8 cellular contexts compared by ENCODE assay signal in the genomic region with DNA sequence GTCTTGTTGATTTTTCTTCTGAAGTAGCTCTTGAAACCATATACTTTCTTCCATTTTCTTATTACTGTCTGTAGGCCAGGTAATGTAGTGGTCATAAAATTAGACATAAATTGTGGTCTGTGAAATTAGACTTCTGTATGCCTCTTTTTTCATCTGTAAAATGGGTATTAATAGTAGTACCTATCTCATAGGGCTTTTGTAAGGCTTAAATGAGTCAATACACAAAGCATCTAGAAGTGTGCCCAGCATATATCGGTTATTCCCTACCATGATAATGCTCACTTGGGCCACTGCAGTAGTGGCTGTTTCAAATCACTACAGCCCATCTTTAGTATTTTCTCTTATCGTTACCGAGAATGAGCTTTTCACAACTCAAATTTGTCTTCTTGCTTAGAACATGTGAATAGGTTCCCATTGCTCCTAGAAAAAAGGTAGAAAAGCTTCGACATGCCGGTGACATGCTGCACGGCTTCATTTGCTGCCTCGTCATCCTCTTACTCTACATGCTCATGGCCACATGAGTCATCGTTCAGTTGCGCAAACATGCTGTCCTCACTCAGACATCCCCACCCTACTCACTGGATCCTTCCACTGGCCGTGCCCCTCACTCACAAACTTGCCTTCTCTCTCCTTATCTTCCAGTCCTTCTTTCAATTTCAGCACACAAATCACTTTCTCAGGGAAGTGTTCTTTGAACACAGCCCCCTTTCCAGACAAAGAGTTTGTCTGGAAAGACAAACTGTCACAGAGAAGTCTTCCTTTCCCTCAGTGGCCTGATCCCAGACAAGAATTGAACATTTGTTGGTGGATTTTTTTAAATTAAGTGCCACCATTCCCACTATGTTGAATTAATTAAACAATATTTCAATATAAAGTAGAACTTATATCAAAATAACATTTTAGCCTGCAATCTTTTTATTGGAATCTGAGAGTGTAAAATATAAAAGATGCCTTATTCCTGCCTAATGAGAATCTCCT. TPM values are rescaled to one million over a fixed set of nuclear protein-coding genes. Genes with fewer than 3 reads are reported as not detected.
DNase-seq lines count a peak whose midpoint lies in the region; ATAC-seq and TF ChIP-seq lines count a peak whose summit lies in the region.

No MANE protein-coding gene starts in this region.

- TF ChIP-seq EP300 in tibial nerve (IDR thresholded peaks at IDR 0.05) = peak in 1 of 2 donors; percentile 30

- no peaks in the 10 kb centered on the region for H3K9me3 ChIP-seq in right cardiac atrium (ENCODE audit: control insufficient read depth, low read length)
- H3K9me3 ChIP-seq in tibial nerve = no peaks in the 10 kb centered on the region

- no peak for TF ChIP-seq CTCF in tibial nerve (IDR thresholded peaks at IDR 0.05)

- 79% methylated on average over 10 of the region's 10 CpGs for WGBS in right cardiac atrium
- whole genome bisulfite sequencing in tibial nerve, 2 donors = 76 to 82% methylated on average over 10 of the region's 10 CpGs

- H3K36me3 ChIP-seq in tibial nerve = no peaks in the 10 kb centered on the region

- H3K4me1 ChIP-seq in right cardiac atrium (ENCODE audit: control insufficient read depth, insufficient read depth, low read length) (no peaks in the 10 kb centered on the region), tibial nerve (peaks cover 0 to 4% (median 0%) of the 10 kb centered on the region in 4 donors)

- H3K4me3 ChIP-seq in right cardiac atrium (ENCODE audit: low read length) = no peak overlapping the region
- no peak overlapping the region for H3K4me3 ChIP-seq in tibial nerve

- H3K27me3 ChIP-seq in right cardiac atrium (ENCODE audit: control insufficient read depth, insufficient read depth) (no peaks in the 10 kb centered on the region), tibial nerve (no peaks in the 10 kb centered on the region)

- ATAC-seq in right cardiac atrium = peak; percentile 78 to 84
- no peak for ATAC-seq in HG03520 (IDR thresholded peaks at IDR 0.05; ENCODE audit: unreplicated experiment)

- intact Hi-C loops in right cardiac atrium (cut with DNase I) = loop anchor here (2.0 to 5.0 kb wide), 2 partner anchors 353 to 354 kb away; no protein-coding TSS in a partner anchor

- TF ChIP-seq POLR2A in tibial nerve (IDR thresholded peaks at IDR 0.05) = no peak

- H3K27ac ChIP-seq in right cardiac atrium (ENCODE audit: low read length) (no peak overlapping the region), tibial nerve (peak overlapping the region in 1 of 4 donors; percentile 10)

- peak; percentile 52 for DNase-seq in NK-92 treated with Interleukin-12 subunit alpha and Interleukin-12 subunit beta, amount 100 ng/mL, for 24 hours (lab: John Stamatoyannopoulos, UW)
- DNase-seq in NK-92 (lab: John Stamatoyannopoulos, UW; ENCODE audit: unreplicated experiment) (no peak), SW480 (ENCODE audit: low spot score) (peak; percentile 56), right cardiac atrium (peak; percentile 73 to 85 (median 81)), tibial nerve (ENCODE audit: low spot score in 2 of 2) (peak; percentile 47 to 71), T-helper 1 cell (no peak), NCI-H524 (lab: John Stamatoyannopoulos, UW) (no peak)

RNA-seq across cellular contexts. Expression of a gene that starts 32.2 kb away (rescaled TPM):
- total RNA-seq in right cardiac atrium (under 1 TPM in 2 of 4 donors, not detected in 2; 0.09 TPM), tibial nerve (under 1 TPM in 2 of 4 donors, not detected in 2; 0.22 to 0.42 TPM)
- polyA plus RNA-seq in right cardiac atrium = 0.05 TPM

RNA-seq across cellular contexts. Expression of a gene that starts 50.0 kb away (rescaled TPM):
- total RNA-seq in right cardiac atrium (10 to 100 TPM; 10.7 to 14.5 (median 13.5) TPM), tibial nerve (10 to 100 TPM in 1 of 4 donors, 1 to 10 TPM in 3; 6.3 to 11.1 (median 9.6) TPM)
- 8.1 TPM for polyA plus RNA-seq in right cardiac atrium

Comparison
In these comparisons a context has a peak if more than half of its experiments do, and no peak if none do; other contexts are left out.
1. DNase-seq: peak in NK-92 treated with Interleukin-12 subunit alpha and Interleukin-12 subunit beta, amount 100 ng/mL, for 24 hours (single experiment), SW480 (single experiment), right cardiac atrium (3 of 3) and tibial nerve (2 of 2); none in NK-92 (single experiment), T-helper 1 cell (0 of 5) and NCI-H524 (0 of 2).